In the genomic region with DNA sequence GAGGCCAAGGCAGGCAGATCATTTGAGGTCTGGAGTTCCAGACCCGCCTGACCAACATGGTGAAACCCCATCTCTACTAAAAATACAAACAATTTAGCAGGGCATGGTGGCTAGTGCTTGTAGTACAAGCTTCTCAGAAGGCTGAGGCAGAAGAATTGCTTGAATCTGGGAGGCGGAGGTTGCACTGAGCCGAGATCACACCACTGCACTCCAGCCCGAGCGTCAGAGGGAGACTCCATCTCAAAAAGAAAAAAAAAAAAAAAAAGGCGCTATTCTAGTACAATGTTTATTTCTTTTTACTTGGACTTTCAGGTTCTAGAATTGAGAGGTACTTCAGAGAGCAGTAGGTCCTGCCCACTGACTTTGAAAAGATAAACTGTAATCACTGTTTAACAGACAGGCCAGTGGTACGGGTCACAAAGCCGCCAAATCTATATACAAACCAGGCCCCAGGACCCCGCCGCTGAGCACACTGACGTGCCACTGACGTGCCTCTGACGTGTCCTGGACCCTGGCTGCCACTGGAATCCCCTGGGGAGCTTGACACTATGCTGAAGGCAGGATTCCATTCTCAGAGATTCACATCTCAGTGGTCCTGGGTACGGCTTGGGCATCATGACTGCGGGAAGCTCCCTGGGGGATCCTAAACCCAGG, we compare ENCODE assay signal across 17 cellular contexts.
DNase-seq lines count a peak whose midpoint lies in the region; ATAC-seq and TF ChIP-seq lines count a peak whose summit lies in the region.
"Had no signal": no experiment of that assay in that cellular context is flagged by ENCODE, and none has a peak within 500 bp of the region (broad histone marks: within the 10 kb centered on the region; RNA-seq: fewer than 3 reads in every experiment).

No MANE protein-coding gene starts in this region.

- H3K9ac ChIP-seq in BLaER1: no peak overlapping the region

- H3K4me3 ChIP-seq in BLaER1 (no peak overlapping the region), HEK293 (ENCODE audit: low read depth, low read length) (no peak overlapping the region), fibroblast of villous mesenchyme (ENCODE audit: low read depth, low read length) (no peak overlapping the region)
- H3K4me3 ChIP-seq: SJCRH30 had no signal

- no peak overlapping the region for H3K27ac Mint-ChIP-seq in stimulated activated memory B cell treated with anti-CD40 and anti-IgM and Interleukin-4, amounts not matched to agents 10 μg/mL and 1 μg/mL and 100 μg/mL, for 72 hours
- H3K27ac Mint-ChIP-seq in osteocyte (ENCODE audit: unreplicated experiment): no peak overlapping the region
- H3K27ac Mint-ChIP-seq: CD8-positive, alpha-beta T cell; HFFc6 had no signal

- H3K9me3 ChIP-seq in BLaER1 (no peaks in the 10 kb centered on the region), HEK293 (ENCODE audit: control insufficient read depth, insufficient read depth, low read depth, low read length) (no peaks in the 10 kb centered on the region)
- H3K9me3 ChIP-seq: SJCRH30 had no signal

- DNase-seq in fibroblast of villous mesenchyme (ENCODE audit: low read depth) (peak; percentile 2), hepatic stellate cell (ENCODE audit: low spot score) (no peak), nucleus accumbens (lab: John Stamatoyannopoulos, UW) (no peak), osteocyte (ENCODE audit: extremely low spot score, unreplicated experiment) (no peak)
- DNase-seq: Calu3; CD8-positive, alpha-beta T cell; DMS53; HFFc6; NCI-H1105 treated with DMSO at 0.1 percent for 48 hours; NCI-H2227 treated with DMSO at 0.1 percent for 48 hours; NCI-H524; SJCRH30 had no signal

- peak; percentile 21 for ATAC-seq in stimulated activated memory B cell treated with anti-CD40 and anti-IgM and Interleukin-4, amounts not matched to agents 10 μg/mL and 1 μg/mL and 100 μg/mL, for 72 hours
- ATAC-seq: CD8-positive, alpha-beta T cell; PC-3 had no signal

- CTCF ChIA-PET in HEK293 (lab: Yijun Ruan, JAX): no interaction called here

- no peaks in the 10 kb centered on the region for H4K20me1 ChIP-seq in BLaER1

- H3K27me3 ChIP-seq in BLaER1: no peaks in the 10 kb centered on the region
- H3K27me3 ChIP-seq: SJCRH30 had no signal

- H3K4me2 ChIP-seq in BLaER1: peak overlapping the region; percentile 63

- H3K27ac ChIP-seq in BLaER1: no peak overlapping the region
- no peak overlapping the region for H3K27ac ChIP-seq in HEK293 (ENCODE audit: extremely low read depth, low read depth, low read length)
- H3K27ac ChIP-seq: RWPE1, SJCRH30 had no signal

- H3K4me1 ChIP-seq in BLaER1: peaks cover 47% of the 10 kb centered on the region
- H3K4me1 ChIP-seq in HEK293 (ENCODE audit: control insufficient read depth, insufficient read depth, low read length): no peaks in the 10 kb centered on the region
- H3K4me1 ChIP-seq: SJCRH30 had no signal

- no peaks in the 10 kb centered on the region for H3K27me3 Mint-ChIP-seq in stimulated activated memory B cell treated with anti-CD40 and anti-IgM and Interleukin-4, amounts not matched to agents 10 μg/mL and 1 μg/mL and 100 μg/mL, for 72 hours
- H3K27me3 Mint-ChIP-seq in osteocyte (ENCODE audit: unreplicated experiment): no peaks in the 10 kb centered on the region

- H3K36me3 ChIP-seq in BLaER1 (no peaks in the 10 kb centered on the region), HEK293 (ENCODE audit: control insufficient read depth in 2 of 2, insufficient read depth in 1 of 2, low read length in 2 of 2) (no peaks in the 10 kb centered on the region)
- H3K36me3 ChIP-seq: SJCRH30 had no signal

- no peaks in the 10 kb centered on the region for H3K36me3 Mint-ChIP-seq in stimulated activated memory B cell treated with anti-CD40 and anti-IgM and Interleukin-4, amounts not matched to agents 10 μg/mL and 1 μg/mL and 100 μg/mL, for 72 hours
- H3K36me3 Mint-ChIP-seq in osteocyte (ENCODE audit: unreplicated experiment): no peaks in the 10 kb centered on the region
- H3K36me3 Mint-ChIP-seq: CD8-positive, alpha-beta T cell had no signal

- no peaks in the 10 kb centered on the region for H3K4me1 Mint-ChIP-seq in stimulated activated memory B cell treated with anti-CD40 and anti-IgM and Interleukin-4, amounts not matched to agents 10 μg/mL and 1 μg/mL and 100 μg/mL, for 72 hours
- no peaks in the 10 kb centered on the region for H3K4me1 Mint-ChIP-seq in osteocyte (ENCODE audit: unreplicated experiment)

- TF ChIP-seq CTCF in HEK293 (tag by site-specific recombination; IDR thresholded peaks at IDR 0.05) (no peak), fibroblast of villous mesenchyme (IDR thresholded peaks at IDR 0.05; ENCODE audit: insufficient read depth, low read depth, low read length) (no peak), osteocyte (IDR thresholded peaks at IDR 0.05) (no peak)

- H3K9me3 Mint-ChIP-seq in stimulated activated memory B cell treated with anti-CD40 and anti-IgM and Interleukin-4, amounts not matched to agents 10 μg/mL and 1 μg/mL and 100 μg/mL, for 72 hours: no peaks in the 10 kb centered on the region
- no peaks in the 10 kb centered on the region for H3K9me3 Mint-ChIP-seq in osteocyte (ENCODE audit: unreplicated experiment)

- POLR2A ChIA-PET in HEK293 (lab: Yijun Ruan, JAX): no interaction called here

- no peak overlapping the region for H3K4me3 Mint-ChIP-seq in stimulated activated memory B cell treated with anti-CD40 and anti-IgM and Interleukin-4, amounts not matched to agents 10 μg/mL and 1 μg/mL and 100 μg/mL, for 72 hours
- no peak overlapping the region for H3K4me3 Mint-ChIP-seq in osteocyte (ENCODE audit: unreplicated experiment)
- H3K4me3 Mint-ChIP-seq: CD8-positive, alpha-beta T cell; HFFc6 had no signal

TF ChIP-seq in HEK293, 187 proteins besides CTCF, POLR2A, EP300 and RAD21:
- TF ChIP-seq ZIC2 (tag by site-specific recombination; IDR thresholded peaks at IDR 0.05) (peak; percentile 41; the same call in 1 of the 2 replicates), ZNF501 (tag by site-specific recombination; IDR thresholded peaks at IDR 0.05) (no peak)
